ENCODE assay signal across 26 cellular contexts in genomic region chr12:90502070-90502469, GRCh38.
"Had no signal": no experiment of that assay in that cellular context is flagged by ENCODE, and none has a peak within 500 bp of the region (broad histone marks: within the 10 kb centered on the region; RNA-seq: fewer than 3 reads in every experiment).

No MANE protein-coding gene starts in this region.

- H3K27me3 ChIP-seq: stomach, suprapubic skin, testis, thyroid gland, tibial artery, tibial nerve, transverse colon, upper lobe of left lung, upper lobe of right lung, uterus, vagina had no signal

- ATAC-seq: stimulated activated effector memory CD8-positive, alpha-beta T cell treated with anti-CD3 and anti-CD28 coated beads, Interleukin-12 subunit alpha, Interleukin-12 subunit beta, amount 100 ng/mL, for 72 hours; stimulated activated memory B cell treated with anti-CD40 and anti-IgM and Interleukin-4, amounts not matched to agents 10 μg/mL and 1 μg/mL and 100 μg/mL, for 72 hours; stimulated activated naive B cell treated with anti-CD40 and anti-IgM and Interleukin-4, amounts not matched to agents 10 μg/mL and 1 μg/mL and 100 μg/mL, for 72 hours; stimulated activated naive CD8-positive, alpha-beta T cell treated with anti-CD3 and anti-CD28 coated beads, Interleukin-15, amount 100 ng/mL, for 72 hours; stimulated activated naive CD8-positive, alpha-beta T cell treated with anti-CD3 and anti-CD28 coated beads, Interleukin-15, Interleukin-2, amounts not matched to agents 100 U/mL and 50 U/mL, for 24 hours; upper lobe of right lung had no signal

- H3K36me3 ChIP-seq: stomach, suprapubic skin, thoracic aorta, thyroid gland, tibial artery, tibial nerve, transverse colon, upper lobe of left lung, upper lobe of right lung, uterus, vagina had no signal

- H3K4me1 ChIP-seq: stomach, suprapubic skin, testis, thyroid gland, tibial artery, tibial nerve, transverse colon, upper lobe of left lung, upper lobe of right lung, uterus, vagina had no signal

- H3K27ac ChIP-seq: stomach, suprapubic skin, testis, thoracic aorta, thyroid gland, tibial artery, tibial nerve, transverse colon, upper lobe of left lung, upper lobe of right lung, uterus, vagina had no signal

- H3K9me3 ChIP-seq: stomach, testis, thoracic aorta, thyroid gland, tibial artery, transverse colon, upper lobe of left lung, upper lobe of right lung, uterus, vagina had no signal

- FAIRE-seq: urothelium cell line had no signal

- H3K4me3 ChIP-seq: stomach, suprapubic skin, testis, thoracic aorta, thyroid gland, tibial artery, tibial nerve, transverse colon, upper lobe of left lung, upper lobe of right lung, uterus, vagina had no signal

- DNase-seq: stimulated activated CD4-positive, alpha-beta T cell treated with anti-CD3 and anti-CD28 coated beads, Interleukin-2, amount 100 ng/mL, for 48 hours; stimulated activated CD4-positive, alpha-beta T cell treated with anti-CD3 and anti-CD28 coated beads, Interleukin-4, amount 100 ng/mL, for 1 hour; stimulated activated CD4-positive, alpha-beta T cell treated with anti-CD3 and anti-CD28 coated beads, Interleukin-4, amount 100 ng/mL, for 4 hours; stimulated activated CD8-positive, alpha-beta memory T cell treated with anti-CD3 and anti-CD28 coated beads, Interleukin-4, amount 100 ng/mL, for 48 hours; stimulated activated naive B cell treated with anti-CD40 and anti-IgM and Interleukin-4, amounts not matched to agents 10 μg/mL and 1 μg/mL and 100 μg/mL, for 72 hours; stimulated activated naive CD4-positive, alpha-beta T cell; stimulated activated naive CD4-positive, alpha-beta T cell treated with Interleukin-2 at 50 U/mL for 16 hours; stimulated activated naive CD8-positive, alpha-beta T cell treated with anti-CD3 and anti-CD28 coated beads, Interleukin-15, amount 100 ng/mL, for 72 hours; stimulated activated naive CD8-positive, alpha-beta T cell treated with anti-CD3 and anti-CD28 coated beads, Interleukin-15, Interleukin-2, amounts not matched to agents 100 U/mL and 50 U/mL, for 24 hours; stomach; substantia nigra; testis; thyroid gland; tibial artery; transverse colon; trophoblast cell; upper lobe of right lung; uterus had no signal
